In the genomic region with DNA sequence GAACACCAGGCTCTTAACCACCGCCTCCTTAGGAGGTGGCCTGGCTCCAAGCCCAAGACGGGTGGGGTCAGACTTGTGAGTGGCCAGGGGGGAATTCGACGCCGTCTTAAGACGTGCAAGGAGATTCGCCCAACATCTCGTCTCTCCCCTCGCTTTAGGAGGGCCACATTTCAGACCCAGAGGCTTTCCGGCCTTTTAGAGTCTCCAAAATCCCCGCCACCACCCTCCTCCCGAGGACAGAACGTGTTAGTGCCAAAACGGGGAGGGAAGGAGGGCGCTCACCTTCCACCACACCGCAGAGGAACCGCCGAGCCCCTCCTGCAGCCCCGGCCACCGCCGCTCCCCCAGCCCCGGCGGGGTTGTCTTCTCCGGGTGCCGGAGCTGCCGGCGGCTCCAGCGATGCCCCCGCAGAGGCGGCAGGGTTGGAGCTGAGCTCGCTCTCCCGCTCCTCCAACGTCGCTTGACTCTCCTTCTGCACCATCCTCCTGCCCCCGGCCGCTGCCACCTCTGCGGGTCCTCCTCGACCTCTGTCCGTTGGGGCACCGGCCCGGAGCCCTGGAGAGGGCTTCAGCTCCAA, we compare ENCODE assay signal across 8 cellular contexts. TPM values are rescaled to one million over a fixed set of nuclear protein-coding genes. Genes with fewer than 3 reads are reported as not detected.
A peak's percentile ranks its signal among the peaks of the same experiment; 100 is the strongest.
DNase-seq lines count a peak whose midpoint lies in the region; ATAC-seq and TF ChIP-seq lines count a peak whose summit lies in the region.

No MANE protein-coding gene starts in this region.

- peaks cover 43% of the 10 kb centered on the region for H3K36me3 Mint-ChIP-seq in activated T-helper 2 cell treated with anti-CD3 and anti-CD28 coated beads, Interferon-gamma antibody, Interleukin-2, Interleukin-4, amounts not matched to agents 10 μg/mL and 5 μg/mL and 100 μg/mL, durations not matched to agents 14 hours and 24 hours and 36 hours (ENCODE audit: low read depth)
- H3K36me3 Mint-ChIP-seq in natural killer cell treated with Interleukin-12 subunit alpha and Interleukin-12 subunit beta and Interleukin-15 and Interleukin-18, amount 100 ng/mL, for 72 hours, result peaks cover 17% of the 10 kb centered on the region

- H3K9me3 ChIP-seq in BLaER1 treated with 17β-estradiol and CSF1 and Interleukin-3, amounts not matched to agents 10 nM and 100 nM (replicated peaks in 1 of 11), result no peaks in the 10 kb centered on the region

- H3K27me3 ChIP-seq in BLaER1 treated with 17β-estradiol and CSF1 and Interleukin-3, amounts not matched to agents 10 nM and 100 nM, result no peaks in the 10 kb centered on the region

- no peak for TF ChIP-seq CTCF in fibroblast of the aortic adventitia (IDR thresholded peaks at IDR 0.05; ENCODE audit: insufficient read depth, low read length)

- no peaks in the 10 kb centered on the region for H3K9me3 Mint-ChIP-seq in activated T-helper 2 cell treated with anti-CD3 and anti-CD28 coated beads, Interferon-gamma antibody, Interleukin-2, Interleukin-4, amounts not matched to agents 10 μg/mL and 5 μg/mL and 100 μg/mL, durations not matched to agents 14 hours and 24 hours and 36 hours
- no peaks in the 10 kb centered on the region for H3K9me3 Mint-ChIP-seq in natural killer cell treated with Interleukin-12 subunit alpha and Interleukin-12 subunit beta and Interleukin-15 and Interleukin-18, amount 100 ng/mL, for 72 hours

- peaks cover 53 to 55% (median 53%) of the 10 kb centered on the region in 11 experiments for H4K20me1 ChIP-seq in BLaER1 treated with 17β-estradiol and CSF1 and Interleukin-3, amounts not matched to agents 10 nM and 100 nM

- H3K4me3 ChIP-seq in BLaER1 treated with 17β-estradiol and CSF1 and Interleukin-3, amounts not matched to agents 10 nM and 100 nM, result peak overlapping the region; percentile 80 to 100 (median 97)
- H3K4me3 ChIP-seq in fibroblast of the aortic adventitia (ENCODE audit: low read depth, low read length), result peak overlapping the region; percentile 98

- ATAC-seq in GM19452 (IDR thresholded peaks at IDR 0.05; ENCODE audit: unreplicated experiment), result peak; percentile 4
- peak in 1 of 2 donors; percentile 3 for ATAC-seq in natural killer cell treated with Interleukin-12 subunit alpha and Interleukin-12 subunit beta and Interleukin-15 and Interleukin-18, amount 100 ng/mL, for 72 hours
- ATAC-seq in HG03520 (IDR thresholded peaks at IDR 0.05; ENCODE audit: unreplicated experiment), result no peak
- ATAC-seq in HG02623 (IDR thresholded peaks at IDR 0.05; ENCODE audit: unreplicated experiment), result no peak

- intact Hi-C loops in activated T-helper 2 cell treated with anti-CD3 and anti-CD28 coated beads, Interferon-gamma antibody, Interleukin-2, Interleukin-4, amounts not matched to agents 10 μg/mL and 5 μg/mL and 100 μg/mL, durations not matched to agents 14 hours and 24 hours and 36 hours (cut with micrococcal nuclease), result loop anchor here (1.0 to 10.0 kb wide), 5 partner anchors 13 to 827 kb away; partner anchors contain the start of genes BTRC, HPS6, NPM3 and TRIM8

- peaks cover 45% of the 10 kb centered on the region for H3K4me1 Mint-ChIP-seq in activated T-helper 2 cell treated with anti-CD3 and anti-CD28 coated beads, Interferon-gamma antibody, Interleukin-2, Interleukin-4, amounts not matched to agents 10 μg/mL and 5 μg/mL and 100 μg/mL, durations not matched to agents 14 hours and 24 hours and 36 hours (ENCODE audit: low read depth)
- H3K4me1 Mint-ChIP-seq in natural killer cell treated with Interleukin-12 subunit alpha and Interleukin-12 subunit beta and Interleukin-15 and Interleukin-18, amount 100 ng/mL, for 72 hours (ENCODE audit: low read depth in 2 of 2), result peaks cover 35 to 46% of the 10 kb centered on the region in 2 donors

- H3K27ac Mint-ChIP-seq in activated T-helper 2 cell treated with anti-CD3 and anti-CD28 coated beads, Interferon-gamma antibody, Interleukin-2, Interleukin-4, amounts not matched to agents 10 μg/mL and 5 μg/mL and 100 μg/mL, durations not matched to agents 14 hours and 24 hours and 36 hours, result peak overlapping the region; percentile 95
- peak overlapping the region; percentile 84 to 85 for H3K27ac Mint-ChIP-seq in natural killer cell treated with Interleukin-12 subunit alpha and Interleukin-12 subunit beta and Interleukin-15 and Interleukin-18, amount 100 ng/mL, for 72 hours

- H3K4me1 ChIP-seq in BLaER1 treated with 17β-estradiol and CSF1 and Interleukin-3, amounts not matched to agents 10 nM and 100 nM, result peaks cover 30 to 38% (median 33%) of the 10 kb centered on the region in 10 experiments

- H3K36me3 ChIP-seq in BLaER1 treated with 17β-estradiol and CSF1 and Interleukin-3, amounts not matched to agents 10 nM and 100 nM, result peaks cover 5 to 15% (median 8%) of the 10 kb centered on the region in 11 experiments

- peak overlapping the region; percentile 80 to 99 (median 94) for H3K27ac ChIP-seq in BLaER1 treated with 17β-estradiol and CSF1 and Interleukin-3, amounts not matched to agents 10 nM and 100 nM

- peak overlapping the region; percentile 90 for H3K4me3 Mint-ChIP-seq in activated T-helper 2 cell treated with anti-CD3 and anti-CD28 coated beads, Interferon-gamma antibody, Interleukin-2, Interleukin-4, amounts not matched to agents 10 μg/mL and 5 μg/mL and 100 μg/mL, durations not matched to agents 14 hours and 24 hours and 36 hours (ENCODE audit: low read depth)
- peak overlapping the region; percentile 93 for H3K4me3 Mint-ChIP-seq in natural killer cell treated with Interleukin-12 subunit alpha and Interleukin-12 subunit beta and Interleukin-15 and Interleukin-18, amount 100 ng/mL, for 72 hours

- H3K4me2 ChIP-seq in BLaER1 treated with 17β-estradiol and CSF1 and Interleukin-3, amounts not matched to agents 10 nM and 100 nM, result peak overlapping the region; percentile 80 to 96 (median 91)

- H3K27me3 Mint-ChIP-seq in activated T-helper 2 cell treated with anti-CD3 and anti-CD28 coated beads, Interferon-gamma antibody, Interleukin-2, Interleukin-4, amounts not matched to agents 10 μg/mL and 5 μg/mL and 100 μg/mL, durations not matched to agents 14 hours and 24 hours and 36 hours (ENCODE audit: low read depth), result no peaks in the 10 kb centered on the region
- no peaks in the 10 kb centered on the region for H3K27me3 Mint-ChIP-seq in natural killer cell treated with Interleukin-12 subunit alpha and Interleukin-12 subunit beta and Interleukin-15 and Interleukin-18, amount 100 ng/mL, for 72 hours

- DNase-seq in MV-4-11 (lab: John Stamatoyannopoulos, UW) (peak; percentile 47), fibroblast of the aortic adventitia (ENCODE audit: low read depth) (peak; percentile 97)
- no peak for DNase-seq in activated T-helper 2 cell treated with anti-CD3 and anti-CD28 coated beads, Interferon-gamma antibody, Interleukin-2, Interleukin-4, amounts not matched to agents 10 μg/mL and 5 μg/mL and 100 μg/mL, durations not matched to agents 14 hours and 24 hours and 36 hours (ENCODE audit: low spot score)
- DNase-seq in natural killer cell treated with Interleukin-12 subunit alpha and Interleukin-12 subunit beta and Interleukin-15 and Interleukin-18, amount 100 ng/mL, for 72 hours (ENCODE audit: low spot score), result peak; percentile 68

- H3K9ac ChIP-seq in BLaER1 treated with 17β-estradiol and CSF1 and Interleukin-3, amounts not matched to agents 10 nM and 100 nM, result peak overlapping the region; percentile 86 to 99 (median 94)

RNA-seq across cellular contexts. Expression of gene OGA, which starts 0.6 kb away (rescaled TPM):
- 119 and 122 TPM in 2 replicates for total RNA-seq in activated T-helper 2 cell treated with anti-CD3 and anti-CD28 coated beads, Interferon-gamma antibody, Interleukin-2, Interleukin-4, amounts not matched to agents 10 μg/mL and 5 μg/mL and 100 μg/mL, durations not matched to agents 14 hours and 24 hours and 36 hours
- total RNA-seq in fibroblast of the aortic adventitia (ENCODE audit: low replicate concordance), result 93.7 and 165 TPM in 2 replicates
- 100 to 1,000 TPM; 174 to 237 TPM for total RNA-seq in natural killer cell treated with Interleukin-12 subunit alpha and Interleukin-12 subunit beta and Interleukin-15 and Interleukin-18, amount 100 ng/mL, for 72 hours

RNA-seq across cellular contexts. Expression of gene KCNIP2, which starts 26.0 kb away (rescaled TPM):
- total RNA-seq in activated T-helper 2 cell treated with anti-CD3 and anti-CD28 coated beads, Interferon-gamma antibody, Interleukin-2, Interleukin-4, amounts not matched to agents 10 μg/mL and 5 μg/mL and 100 μg/mL, durations not matched to agents 14 hours and 24 hours and 36 hours, result 3.2 TPM in 2 replicates
- total RNA-seq in fibroblast of the aortic adventitia (ENCODE audit: low replicate concordance), result 0.82 and 1.2 TPM in 2 replicates
- 1 to 10 TPM; 2.2 to 6.8 TPM for total RNA-seq in natural killer cell treated with Interleukin-12 subunit alpha and Interleukin-12 subunit beta and Interleukin-15 and Interleukin-18, amount 100 ng/mL, for 72 hours

RNA-seq across cellular contexts. Expression of gene NPM3, which starts 34.4 kb away (rescaled TPM):
- 139 and 140 TPM in 2 replicates for total RNA-seq in activated T-helper 2 cell treated with anti-CD3 and anti-CD28 coated beads, Interferon-gamma antibody, Interleukin-2, Interleukin-4, amounts not matched to agents 10 μg/mL and 5 μg/mL and 100 μg/mL, durations not matched to agents 14 hours and 24 hours and 36 hours
- total RNA-seq in fibroblast of the aortic adventitia (ENCODE audit: low replicate concordance), result 54.4 and 70.9 TPM in 2 replicates
- 100 to 1,000 TPM in 1 of 2 donors, 10 to 100 TPM in 1; 52.5 to 157 TPM for total RNA-seq in natural killer cell treated with Interleukin-12 subunit alpha and Interleukin-12 subunit beta and Interleukin-15 and Interleukin-18, amount 100 ng/mL, for 72 hours

RNA-seq across cellular contexts. Expression of gene FGF8, which starts 41.7 kb away (rescaled TPM):
- total RNA-seq in activated T-helper 2 cell treated with anti-CD3 and anti-CD28 coated beads, Interferon-gamma antibody, Interleukin-2, Interleukin-4, amounts not matched to agents 10 μg/mL and 5 μg/mL and 100 μg/mL, durations not matched to agents 14 hours and 24 hours and 36 hours, result not detected in 2 replicates
- not detected in 2 replicates for total RNA-seq in fibroblast of the aortic adventitia (ENCODE audit: low replicate concordance)
- total RNA-seq in natural killer cell treated with Interleukin-12 subunit alpha and Interleukin-12 subunit beta and Interleukin-15 and Interleukin-18, amount 100 ng/mL, for 72 hours, result not detected
